ENCODE assay signal across 1 cellular context in the genomic region with DNA sequence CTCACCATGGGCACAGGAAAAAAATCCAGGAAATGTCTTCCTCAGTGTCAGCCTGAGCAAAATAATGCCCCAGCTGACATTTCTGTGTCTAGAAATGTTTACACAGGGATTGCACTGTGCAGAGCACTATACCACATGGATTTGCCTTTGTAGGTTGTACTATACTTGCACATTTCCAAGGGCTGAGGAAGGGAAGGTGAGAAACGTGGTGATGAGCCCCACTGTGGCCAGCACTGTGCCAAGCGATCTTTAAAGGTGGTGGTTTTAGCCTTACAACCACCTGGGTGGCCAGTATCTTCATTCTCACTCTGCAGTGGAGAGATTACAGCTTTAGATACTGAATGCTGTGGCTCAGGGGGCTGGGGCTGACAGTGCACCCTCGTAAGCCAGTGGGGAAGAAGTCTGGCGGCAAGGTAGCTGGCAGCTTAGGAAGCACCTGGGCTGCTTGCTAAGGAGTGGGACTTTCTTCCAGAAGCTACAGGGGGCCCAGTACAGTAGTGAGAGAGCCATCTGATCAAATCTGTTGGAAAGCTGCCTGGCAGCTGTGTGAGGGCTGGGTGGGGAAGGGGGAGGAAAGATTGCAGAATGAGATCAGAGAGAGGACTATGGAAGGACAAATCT.
TF ChIP-seq lines count a peak whose summit lies in the region.

No MANE protein-coding gene starts in this region.

TF ChIP-seq in K562, 482 proteins besides CTCF, POLR2A, EP300 and RAD21:
- TF ChIP-seq NR1H2 (CRISPR knock-in tag; IDR thresholded peaks at IDR 0.05) (no peak), NFIC (IDR thresholded peaks at IDR 0.05) (peak; percentile 12; the same call in 1 of the 2 replicates), CBFA2T3 (IDR thresholded peaks at IDR 0.05) (0 out of 2 replicates have a peak, but pooled peaks have one; percentile 5), ETV5 (CRISPR knock-in tag; IDR thresholded peaks at IDR 0.05; ENCODE audit: low read depth) (no peak), ETS1 (conservative IDR thresholded peaks at IDR 0.05; ENCODE audit: control insufficient read depth, low read depth, low read length) (no peak), RCOR1 (IDR thresholded peaks at IDR 0.05; ENCODE audit: borderline replicate concordance in 1 of 2, low read depth in 2 of 2, low read length in 2 of 2) (0 out of 4 replicates have a peak, but pooled peaks of 1 of the 2 experiments have one; percentile 8)
- TF ChIP-seq, protein P1, sequence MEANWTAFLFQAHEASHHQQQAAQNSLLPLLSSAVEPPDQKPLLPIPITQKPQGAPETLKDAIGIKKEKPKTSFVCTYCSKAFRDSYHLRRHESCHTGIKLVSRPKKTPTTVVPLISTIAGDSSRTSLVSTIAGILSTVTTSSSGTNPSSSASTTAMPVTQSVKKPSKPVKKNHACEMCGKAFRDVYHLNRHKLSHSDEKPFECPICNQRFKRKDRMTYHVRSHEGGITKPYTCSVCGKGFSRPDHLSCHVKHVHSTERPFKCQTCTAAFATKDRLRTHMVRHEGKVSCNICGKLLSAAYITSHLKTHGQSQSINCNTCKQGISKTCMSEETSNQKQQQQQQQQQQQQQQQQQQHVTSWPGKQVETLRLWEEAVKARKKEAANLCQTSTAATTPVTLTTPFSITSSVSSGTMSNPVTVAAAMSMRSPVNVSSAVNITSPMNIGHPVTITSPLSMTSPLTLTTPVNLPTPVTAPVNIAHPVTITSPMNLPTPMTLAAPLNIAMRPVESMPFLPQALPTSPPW (CRISPR knock-in tag; IDR thresholded peaks at IDR 0.05), result peak; percentile 77
- TF ChIP-seq, protein P2, sequence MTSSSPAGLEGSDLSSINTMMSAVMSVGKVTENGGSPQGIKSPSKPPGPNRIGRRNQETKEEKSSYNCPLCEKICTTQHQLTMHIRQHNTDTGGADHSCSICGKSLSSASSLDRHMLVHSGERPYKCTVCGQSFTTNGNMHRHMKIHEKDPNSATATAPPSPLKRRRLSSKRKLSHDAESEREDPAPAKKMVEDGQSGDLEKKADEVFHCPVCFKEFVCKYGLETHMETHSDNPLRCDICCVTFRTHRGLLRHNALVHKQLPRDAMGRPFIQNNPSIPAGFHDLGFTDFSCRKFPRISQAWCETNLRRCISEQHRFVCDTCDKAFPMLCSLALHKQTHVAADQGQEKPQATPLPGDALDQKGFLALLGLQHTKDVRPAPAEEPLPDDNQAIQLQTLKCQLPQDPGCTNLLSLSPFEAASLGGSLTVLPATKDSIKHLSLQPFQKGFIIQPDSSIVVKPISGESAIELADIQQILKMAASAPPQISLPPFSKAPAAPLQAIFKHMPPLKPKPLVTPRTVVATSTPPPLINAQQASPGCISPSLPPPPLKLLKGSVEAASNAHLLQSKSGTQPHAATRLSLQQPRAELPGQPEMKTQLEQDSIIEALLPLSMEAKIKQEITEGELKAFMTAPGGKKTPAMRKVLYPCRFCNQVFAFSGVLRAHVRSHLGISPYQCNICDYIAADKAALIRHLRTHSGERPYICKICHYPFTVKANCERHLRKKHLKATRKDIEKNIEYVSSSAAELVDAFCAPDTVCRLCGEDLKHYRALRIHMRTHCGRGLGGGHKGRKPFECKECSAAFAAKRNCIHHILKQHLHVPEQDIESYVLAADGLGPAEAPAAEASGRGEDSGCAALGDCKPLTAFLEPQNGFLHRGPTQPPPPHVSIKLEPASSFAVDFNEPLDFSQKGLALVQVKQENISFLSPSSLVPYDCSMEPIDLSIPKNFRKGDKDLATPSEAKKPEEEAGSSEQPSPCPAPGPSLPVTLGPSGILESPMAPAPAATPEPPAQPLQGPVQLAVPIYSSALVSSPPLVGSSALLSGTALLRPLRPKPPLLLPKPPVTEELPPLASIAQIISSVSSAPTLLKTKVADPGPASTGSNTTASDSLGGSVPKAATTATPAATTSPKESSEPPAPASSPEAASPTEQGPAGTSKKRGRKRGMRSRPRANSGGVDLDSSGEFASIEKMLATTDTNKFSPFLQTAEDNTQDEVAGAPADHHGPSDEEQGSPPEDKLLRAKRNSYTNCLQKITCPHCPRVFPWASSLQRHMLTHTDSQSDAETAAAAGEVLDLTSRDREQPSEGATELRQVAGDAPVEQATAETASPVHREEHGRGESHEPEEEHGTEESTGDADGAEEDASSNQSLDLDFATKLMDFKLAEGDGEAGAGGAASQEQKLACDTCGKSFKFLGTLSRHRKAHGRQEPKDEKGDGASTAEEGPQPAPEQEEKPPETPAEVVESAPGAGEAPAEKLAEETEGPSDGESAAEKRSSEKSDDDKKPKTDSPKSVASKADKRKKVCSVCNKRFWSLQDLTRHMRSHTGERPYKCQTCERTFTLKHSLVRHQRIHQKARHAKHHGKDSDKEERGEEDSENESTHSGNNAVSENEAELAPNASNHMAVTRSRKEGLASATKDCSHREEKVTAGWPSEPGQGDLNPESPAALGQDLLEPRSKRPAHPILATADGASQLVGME (CRISPR knock-in tag; IDR thresholded peaks at IDR 0.05), result no peak
